ENCODE assay signal across 1 cellular context in genomic region chr6:101167638-101168037, GRCh38.
TF ChIP-seq lines count a peak whose summit lies in the region.

No MANE protein-coding gene starts in this region.

TF ChIP-seq in H1, 55 proteins besides CTCF, POLR2A, EP300 and RAD21 (continued from another document):
- TF ChIP-seq MAX (IDR thresholded peaks at IDR 0.05) (no peak), SRF (IDR thresholded peaks at IDR 0.05; ENCODE audit: low read depth, low read length) (no peak), NRF1 (IDR thresholded peaks at IDR 0.05; ENCODE audit: low read depth, low read length) (no peak), CEBPB (IDR thresholded peaks at IDR 0.05; ENCODE audit: low read depth, low read length) (no peak), POU5F1 (IDR thresholded peaks at IDR 0.05; ENCODE audit: low read depth, low read length) (no peak), SP4 (IDR thresholded peaks at IDR 0.05; ENCODE audit: low read length) (no peak), ASH2L (IDR thresholded peaks at IDR 0.05; ENCODE audit: low read length) (no peak), GTF2F1 (IDR thresholded peaks at IDR 0.05; ENCODE audit: borderline replicate concordance, low read depth, low read length) (no peak), CBX5 (IDR thresholded peaks at IDR 0.05; ENCODE audit: low read depth, low read length) (no peak), RNF2 (IDR thresholded peaks at IDR 0.05; ENCODE audit: borderline replicate concordance, low read depth, low read length, missing control alignments, poor library complexity, severe bottlenecking) (no peak), BRCA1 (IDR thresholded peaks at IDR 0.05; ENCODE audit: low read depth, low read length) (no peak), KDM4A (IDR thresholded peaks at IDR 0.05; ENCODE audit: low read depth, low read length, severe bottlenecking) (no peak), SAP30 (IDR thresholded peaks at IDR 0.05; ENCODE audit: insufficient read depth, insufficient replicate concordance, low read length) (no peak)
